ENCODE assay signal across 19 cellular contexts in genomic region chr19:9054768-9055167, GRCh38. TPM values are rescaled to one million over a fixed set of nuclear protein-coding genes. Genes with fewer than 3 reads are reported as not detected.
A peak's percentile ranks its signal among the peaks of the same experiment; 100 is the strongest.
DNase-seq lines count a peak whose midpoint lies in the region; ATAC-seq and FAIRE-seq lines count a peak whose summit lies in the region.
"Had no signal": no experiment of that assay in that cellular context is flagged by ENCODE, and none has a peak within 500 bp of the region (broad histone marks: within the 10 kb centered on the region; RNA-seq: fewer than 3 reads in every experiment).

No MANE protein-coding gene starts in this region.

- FAIRE-seq in urothelium cell line (lab: Jason Lieb, UNC) = no peak
- FAIRE-seq: GM12878 had no signal

- peaks cover 3% of the 10 kb centered on the region for H3K27me3 Mint-ChIP-seq in activated T-helper 17 cell treated with anti-CD3 and anti-CD28 coated beads, Interleukin-2, amount 50 U/mL, for 72 hours

- no peak overlapping the region for H3K4me3 Mint-ChIP-seq in activated T-helper 17 cell treated with anti-CD3 and anti-CD28 coated beads, Interleukin-2, amount 50 U/mL, for 72 hours
- H3K4me3 Mint-ChIP-seq: CD14-positive monocyte had no signal

- no peaks in the 10 kb centered on the region for H3K4me1 ChIP-seq in HUES48 (ENCODE audit: control insufficient read depth, insufficient read depth, low read length)
- H3K4me1 ChIP-seq: gastroesophageal sphincter had no signal

- H3K36me3 ChIP-seq in HUES48 (ENCODE audit: control insufficient read depth, insufficient read depth, low read length) (no peaks in the 10 kb centered on the region), SK-N-MC (ENCODE audit: insufficient read depth, low read length) (no peaks in the 10 kb centered on the region)
- H3K36me3 ChIP-seq: gastroesophageal sphincter, ovary had no signal

- no peaks in the 10 kb centered on the region for H3K9me3 Mint-ChIP-seq in activated T-helper 17 cell treated with anti-CD3 and anti-CD28 coated beads, Interleukin-2, amount 50 U/mL, for 72 hours

- H3K27ac Mint-ChIP-seq in activated T-helper 17 cell treated with anti-CD3 and anti-CD28 coated beads, Interleukin-2, amount 50 U/mL, for 72 hours = no peak overlapping the region

- H3K9me3 ChIP-seq in HUES48 (ENCODE audit: control insufficient read depth, insufficient read depth, low read length) (0 out of 2 replicates have a peak, but pooled peaks cover 6% of the 10 kb centered on the region), SK-N-MC (ENCODE audit: low read depth, low read length) (no peaks in the 10 kb centered on the region)
- H3K9me3 ChIP-seq: gastroesophageal sphincter, ovary had no signal

- peak overlapping the region; percentile 74 for H3K27ac ChIP-seq in HUES48 (ENCODE audit: low read depth, low read length)
- H3K27ac ChIP-seq in SK-N-MC = no peak overlapping the region
- H3K27ac ChIP-seq: gastroesophageal sphincter, ovary had no signal

- no peaks in the 10 kb centered on the region for H3K27me3 ChIP-seq in HUES48 (ENCODE audit: control insufficient read depth, insufficient read depth, low read length)
- H3K27me3 ChIP-seq: ovary had no signal

- H3K4me1 Mint-ChIP-seq in activated T-helper 17 cell treated with anti-CD3 and anti-CD28 coated beads, Interleukin-2, amount 50 U/mL, for 72 hours = no peaks in the 10 kb centered on the region

- no peak overlapping the region for H3K4me3 ChIP-seq in HUES48 (ENCODE audit: low read depth, low read length)
- no peak overlapping the region for H3K4me3 ChIP-seq in SK-N-MC
- H3K4me3 ChIP-seq: gastroesophageal sphincter, GM12878, ovary, skin epidermis had no signal

- no peak overlapping the region for H3K9ac ChIP-seq in HUES48 (ENCODE audit: low read depth, low read length)
- H3K9ac ChIP-seq in SK-N-MC (ENCODE audit: insufficient read length) = no peak overlapping the region

- peak; percentile 50 for DNase-seq in SK-N-MC (ENCODE audit: low read depth, low spot score)
- DNase-seq in iPS-NIHi7 (ENCODE audit: extremely low spot score) = peak; percentile 67
- DNase-seq in urothelium cell line (ENCODE audit: low spot score) = peak; percentile 19
- DNase-seq in NCI-H1105 (lab: John Stamatoyannopoulos, UW) = no peak
- DNase-seq: activated CD4-positive, alpha-beta T cell treated with anti-CD3 and anti-CD28 coated beads, Interleukin-2, amount 50 U/mL, for 1 hour; activated T-cell treated with anti-CD3 and anti-CD28 coated beads, Interleukin-2, amount 50 U/mL, for 48 hours; caudate nucleus; NCI-H2029; ovary; stimulated activated naive CD8-positive, alpha-beta T cell treated with anti-CD3 and anti-CD28 coated beads, Interleukin-15, Interleukin-2, amounts not matched to agents 100 U/mL and 50 U/mL, for 24 hours; T-helper 9 cell had no signal

- no peaks in the 10 kb centered on the region for H3K36me3 Mint-ChIP-seq in activated T-helper 17 cell treated with anti-CD3 and anti-CD28 coated beads, Interleukin-2, amount 50 U/mL, for 72 hours (ENCODE audit: low read depth)
- H3K36me3 Mint-ChIP-seq: CD14-positive monocyte had no signal

- ATAC-seq in activated T-helper 17 cell treated with anti-CD3 and anti-CD28 coated beads, Interleukin-2, amount 50 U/mL, for 72 hours (replicated peaks) = no peak
- ATAC-seq in GM21515 (IDR thresholded peaks at IDR 0.05; ENCODE audit: unreplicated experiment) = no peak
- ATAC-seq: gastroesophageal sphincter; GM12878; stimulated activated naive CD8-positive, alpha-beta T cell treated with anti-CD3 and anti-CD28 coated beads, Interleukin-15, Interleukin-2, amounts not matched to agents 100 U/mL and 50 U/mL, for 24 hours had no signal

RNA-seq across cellular contexts. Expression of gene OR1M1, which starts 32.1 kb away (rescaled TPM):
- not detected for total RNA-seq in activated T-helper 17 cell treated with anti-CD3 and anti-CD28 coated beads, Interleukin-2, amount 50 U/mL, for 72 hours
- total RNA-seq: gastroesophageal sphincter, GM12878, HT-29 had no signal

RNA-seq across cellular contexts. Expression of gene MUC16, which starts 44.6 kb away (rescaled TPM):
- under 1 TPM; 0.02 to 0.21 TPM for total RNA-seq in activated T-helper 17 cell treated with anti-CD3 and anti-CD28 coated beads, Interleukin-2, amount 50 U/mL, for 72 hours
- total RNA-seq: GM12878 had no signal

RNA-seq across cellular contexts. Expression of gene OR7G2, which starts 52.5 kb away (rescaled TPM):
- total RNA-seq in activated T-helper 17 cell treated with anti-CD3 and anti-CD28 coated beads, Interleukin-2, amount 50 U/mL, for 72 hours = not detected
- total RNA-seq: gastroesophageal sphincter, GM12878, HT-29, ovary had no signal
